Comparison of ENCODE assay signal across 1 cellular context in genomic region chr12:7769999-7770398, GRCh38.
TF ChIP-seq lines count a peak whose summit lies in the region.

No MANE protein-coding gene starts in this region.

TF ChIP-seq in HepG2, 621 proteins besides CTCF, POLR2A, EP300 and RAD21 (continued from another document):
- no peak for TF ChIP-seq IRX3 (CRISPR knock-in tag; IDR thresholded peaks at IDR 0.05; ENCODE audit: borderline replicate concordance, low read depth)
